In genomic region chr22:44735518-44736428, GRCh38 we compare ENCODE assay signal across 8 cellular contexts.
DNase-seq lines count a peak whose midpoint lies in the region; ATAC-seq lines count a peak whose summit lies in the region.

No MANE protein-coding gene starts in this region.

- DNase-seq in SIG-M5 treated with dmso at 0.1 percent for 504 hours (lab: John Stamatoyannopoulos, UW; ENCODE audit: unreplicated experiment) (peak; percentile 11), SIG-M5 (lab: John Stamatoyannopoulos, UW) (no peak), NCI-H82 (lab: John Stamatoyannopoulos, UW) (peak; percentile 81), midbrain (lab: John Stamatoyannopoulos, UW) (peak; percentile 43)
- DNase-seq in activated CD8-positive, alpha-beta memory T cell treated with anti-CD3 and anti-CD28 coated beads for 48 hours (ENCODE audit: low read depth in 2 of 3, low spot score in 2 of 3) = peak; percentile 63 to 97 (median 96)
- DNase-seq in effector memory CD8-positive, alpha-beta T cell = peak; percentile 84 to 88 (median 87)
- peak; percentile 57 to 86 for DNase-seq in stimulated activated CD8-positive, alpha-beta memory T cell treated with anti-CD3 and anti-CD28 coated beads, Interleukin-4, amount 100 ng/mL, for 4 hours (ENCODE audit: low read depth in 2 of 2, low spot score in 1 of 2)

- ATAC-seq in effector memory CD8-positive, alpha-beta T cell (replicated peaks) = peak; percentile 79
- no peak for ATAC-seq in HG02588 (IDR thresholded peaks at IDR 0.05; ENCODE audit: unreplicated experiment)

- peak overlapping the region in 1 of 2 donors; percentile 85 for H3K27ac Mint-ChIP-seq in effector memory CD8-positive, alpha-beta T cell

- no peaks in the 10 kb centered on the region for H3K27me3 Mint-ChIP-seq in effector memory CD8-positive, alpha-beta T cell

- H3K36me3 Mint-ChIP-seq in effector memory CD8-positive, alpha-beta T cell (ENCODE audit: insufficient read depth) = peaks cover 48% of the 10 kb centered on the region

- peaks cover 7 to 16% of the 10 kb centered on the region in 2 donors for H3K4me1 Mint-ChIP-seq in effector memory CD8-positive, alpha-beta T cell (ENCODE audit: low read depth in 2 of 2)

- H3K9me3 Mint-ChIP-seq in effector memory CD8-positive, alpha-beta T cell = no peaks in the 10 kb centered on the region

- peak overlapping the region in 1 of 2 donors; percentile 32 for H3K4me3 Mint-ChIP-seq in effector memory CD8-positive, alpha-beta T cell
